ENCODE assay signal across 8 cellular contexts in genomic region chr15:22786868-22787698, GRCh38. TPM values are rescaled to one million over a fixed set of nuclear protein-coding genes. Genes with fewer than 3 reads are reported as not detected.
A peak's percentile ranks its signal among the peaks of the same experiment; 100 is the strongest.
DNase-seq lines count a peak whose midpoint lies in the region; ATAC-seq and TF ChIP-seq lines count a peak whose summit lies in the region.

No MANE protein-coding gene starts in this region.

- DNase-seq in A673 (ENCODE audit: low spot score): peak; percentile 39
- peak; percentile 7 to 14 for DNase-seq in SHP77 (lab: John Stamatoyannopoulos, UW)
- peak in 26 of 61 donors; percentile 1 to 67 (median 33) for DNase-seq in caudate nucleus (lab: John Stamatoyannopoulos, UW)
- peak; percentile 47 for DNase-seq in kidney tubule cell (ENCODE audit: low spot score)
- DNase-seq in stimulated activated CD4-positive, alpha-beta T cell treated with anti-CD3 and anti-CD28 coated beads, TNF-alpha, amount 100 ng/mL, for 24 hours (ENCODE audit: low read depth in 3 of 3): peak in 2 of 3 experiments; percentile 5 to 16
- DNase-seq in OCI-M2 (lab: John Stamatoyannopoulos, UW; ENCODE audit: unreplicated experiment): no peak

- H3K27ac ChIP-seq in A673 (ENCODE audit: low read depth, low read length, poor library complexity, severe bottlenecking): peak overlapping the region; percentile 53
- H3K27ac ChIP-seq in caudate nucleus (ENCODE audit: low read depth, low read length): peak overlapping the region; percentile 67

- TF ChIP-seq CTCF in A673 (conservative IDR thresholded peaks at IDR 0.05; ENCODE audit: low read depth, low read length): no peak

- peaks cover 4% of the 10 kb centered on the region for H3K4me1 ChIP-seq in A673 (ENCODE audit: insufficient read depth, low read length, poor library complexity, severe bottlenecking)

- ATAC-seq in GM18505 (IDR thresholded peaks at IDR 0.05; ENCODE audit: unreplicated experiment): peak; percentile 25
- peak; percentile 29 for ATAC-seq in HG03025 (IDR thresholded peaks at IDR 0.05; ENCODE audit: low FRiP score, unreplicated experiment)

- H3K27me3 ChIP-seq in A673 (replicated peaks; ENCODE audit: insufficient read depth, low read depth, low read length, poor library complexity): no peaks in the 10 kb centered on the region

- CTCF ChIA-PET in A673 (lab: Charles Lee): no interaction called here

- no peaks in the 10 kb centered on the region for H3K36me3 ChIP-seq in A673 (ENCODE audit: insufficient read depth, low read length, poor library complexity, severe bottlenecking)

- POLR2A ChIA-PET in A673 (lab: Charles Lee; ENCODE audit: low non-redundant PET): no interaction called here

- no TSS peak for BruUV-seq in A673 (replicated peaks; lab: Mats Ljungman, UMichigan)

- H3K4me3 ChIP-seq in A673 (ENCODE audit: low read depth, low read length, poor library complexity, severe bottlenecking): peak overlapping the region; percentile 73

- no peak for TF ChIP-seq POLR2A in GM18505 (IDR thresholded peaks at IDR 0.05; ENCODE audit: borderline replicate concordance, extremely low read depth, insufficient read depth, insufficient read length)

- intact Hi-C loops in A673 (cut with micrococcal nuclease; ENCODE audit: unreplicated experiment): loop anchor here (1.0 to 10.0 kb wide), 2 partner anchors 51 to 98 kb away; partner anchors contain the start of gene NIPA2

- peaks cover 5% of the 10 kb centered on the region for H3K9me3 ChIP-seq in A673 (ENCODE audit: low read depth, low read length, poor library complexity, severe bottlenecking)

RNA-seq across cellular contexts. Expression of gene NIPA1, which starts 0.6 kb away (rescaled TPM):
- total RNA-seq in A673 (2021): 17.5 and 20.6 TPM in 2 replicates

RNA-seq across cellular contexts. Expression of gene NIPA2, which starts 51.4 kb away (rescaled TPM):
- total RNA-seq in A673 (2021): 78.8 and 87.2 TPM in 2 replicates
